1 cellular context compared by ENCODE assay signal in the genomic region with DNA sequence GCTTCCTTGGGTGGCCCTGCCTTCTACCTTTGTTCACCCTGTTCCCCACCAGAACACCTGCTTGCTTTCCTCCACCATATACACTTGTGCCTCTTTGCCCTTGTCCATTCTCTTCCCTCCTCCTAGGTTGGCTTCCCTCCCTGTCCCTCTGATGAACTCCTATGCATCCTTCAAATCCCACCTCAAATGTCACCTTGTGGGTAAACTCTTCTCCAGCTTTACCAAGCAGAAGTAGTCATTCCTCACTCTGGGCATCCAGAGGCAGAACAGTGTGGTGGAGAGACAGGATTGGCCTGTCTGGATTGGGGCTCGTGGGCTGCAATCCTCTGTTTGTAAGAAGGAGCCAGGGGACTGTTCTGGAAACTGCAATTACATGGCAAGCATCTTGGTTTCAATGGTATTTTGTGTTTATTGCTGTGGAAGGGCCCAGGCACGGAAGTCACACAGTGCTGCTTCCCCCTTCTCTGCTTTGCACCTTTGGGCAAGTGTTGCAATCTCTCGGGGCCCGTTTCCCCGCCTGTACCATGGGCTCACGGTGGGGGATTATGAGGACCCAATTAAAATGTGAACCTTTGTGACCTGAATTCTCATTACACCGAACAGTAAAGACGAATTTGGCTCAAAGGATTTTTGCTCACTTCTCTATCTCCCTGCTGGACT.
TF ChIP-seq lines count a peak whose summit lies in the region.

No MANE protein-coding gene starts in this region.

TF ChIP-seq in SK-N-SH, 30 proteins besides CTCF, POLR2A, EP300 and RAD21 (continued from another document):
- TF ChIP-seq USF1 (IDR thresholded peaks at IDR 0.05; ENCODE audit: borderline replicate concordance, low read depth) (no peak), JUND (IDR thresholded peaks at IDR 0.05) (no peak), RCOR1 (IDR thresholded peaks at IDR 0.05; ENCODE audit: low read length) (no peak), TAF1 (IDR thresholded peaks at IDR 0.05; ENCODE audit: borderline replicate concordance, low read depth, low read length) (no peak), GATA2 (CRISPR knock-in tag; IDR thresholded peaks at IDR 0.05) (no peak), ELF1 (IDR thresholded peaks at IDR 0.05) (no peak), NFIC (IDR thresholded peaks at IDR 0.05; ENCODE audit: borderline replicate concordance) (no peak)
